8 cellular contexts compared by ENCODE assay signal in the genomic region with DNA sequence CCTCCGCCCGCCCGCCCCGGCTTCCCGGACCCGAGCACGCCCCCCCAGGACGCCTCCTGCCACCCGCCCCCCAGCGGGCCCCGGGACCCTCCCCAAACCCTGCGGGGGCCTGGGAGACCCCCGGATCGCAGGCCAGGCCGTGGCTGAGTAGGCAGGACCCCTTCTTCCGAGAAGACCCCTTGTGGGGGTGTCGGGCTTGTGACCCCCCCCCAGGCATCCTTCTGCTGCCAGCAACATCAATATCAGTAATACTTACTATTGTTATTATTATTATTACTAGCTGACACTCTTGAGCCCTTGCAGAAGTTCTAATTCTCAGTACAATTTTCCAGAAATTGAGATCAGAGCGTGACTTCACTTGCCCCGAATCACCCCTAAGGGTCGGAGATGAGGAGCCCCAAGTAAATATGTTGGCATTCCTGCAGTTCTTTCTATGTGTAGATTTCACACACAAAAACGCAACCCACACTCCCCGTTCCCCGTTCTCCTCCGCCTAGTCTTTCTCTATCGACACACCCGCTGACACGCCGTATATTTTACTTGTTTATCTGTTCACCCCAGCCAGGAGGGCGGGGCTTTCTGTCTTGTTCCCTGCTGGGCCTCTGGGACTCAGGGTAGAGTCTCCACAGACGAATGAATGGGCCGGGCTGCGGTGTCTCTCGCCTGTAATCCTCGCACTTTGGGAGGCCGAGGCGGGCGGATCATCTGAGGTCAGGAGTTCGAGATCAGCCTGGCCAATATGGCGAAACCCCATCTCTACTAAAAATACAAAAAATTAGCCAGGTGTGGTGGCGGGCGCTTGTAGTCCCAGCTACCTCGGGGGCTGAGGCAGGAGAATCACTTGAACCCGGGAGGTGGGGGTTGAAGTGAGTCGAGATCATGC. TPM values are rescaled to one million over a fixed set of nuclear protein-coding genes. Genes with fewer than 3 reads are reported as not detected.
DNase-seq lines count a peak whose midpoint lies in the region; ATAC-seq and TF ChIP-seq lines count a peak whose summit lies in the region.

No MANE protein-coding gene starts in this region.

- H3K27me3 ChIP-seq in Caco-2 (replicated peaks; ENCODE audit: control insufficient read depth, insufficient read depth, low read length), result no peaks in the 10 kb centered on the region
- no peaks in the 10 kb centered on the region for H3K27me3 ChIP-seq in iPS DF 6.9 (ENCODE audit: control insufficient read depth, insufficient read depth, low read length)

- H3K9me3 ChIP-seq in Caco-2 (no peaks in the 10 kb centered on the region), iPS DF 6.9 (ENCODE audit: control insufficient read depth, insufficient read depth, low read length) (no peaks in the 10 kb centered on the region)

- H3K4me3 Mint-ChIP-seq in Caco-2 (ENCODE audit: unreplicated experiment), result peak overlapping the region; percentile 73

- BruUV-seq in Caco-2 (replicated peaks; lab: Mats Ljungman, UMichigan), result no TSS peak

- CTCF ChIA-PET in Caco-2 (lab: Charles Lee), result interaction anchor here (0.7 kb wide), 1 partner anchor 61 kb away, joined by 3 read pairs; no protein-coding TSS in a partner anchor

- H3K4me3 ChIP-seq in Caco-2 (ENCODE audit: low read depth, low read length) (peak overlapping the region; percentile 33), NB4 (ENCODE audit: low read depth, low read length) (no peak overlapping the region), astrocyte of the cerebellum (ENCODE audit: low read depth, low read length) (peak overlapping the region; percentile 30), iPS DF 6.9 (ENCODE audit: low read length) (peak overlapping the region; percentile 38; the same call in 1 of the 2 replicates), skin epidermis (peak overlapping the region in 6 of 7 experiments; percentile 14 to 38 (median 28))

- no peak for TF ChIP-seq POLR2A in NB4 (IDR thresholded peaks at IDR 0.05; ENCODE audit: extremely low read depth, insufficient read length)

- no peak for TF ChIP-seq CTCF in Caco-2 (IDR thresholded peaks at IDR 0.05; ENCODE audit: insufficient read depth in 1 of 2, low read depth in 1 of 2, low read length in 1 of 2, severe bottlenecking in 1 of 2, unreplicated experiment in 1 of 2)
- TF ChIP-seq CTCF in NB4 (IDR thresholded peaks at IDR 0.05; ENCODE audit: low read depth, low read length), result no peak
- TF ChIP-seq CTCF in astrocyte of the cerebellum (IDR thresholded peaks at IDR 0.05; ENCODE audit: low read depth, low read length, missing control alignments), result no peak

- in situ Hi-C loops in astrocyte of the cerebellum (cut with HindIII; ENCODE audit: low sequenced_read_pairs), result no loop called here

- H3K27me3 Mint-ChIP-seq in Caco-2 (ENCODE audit: insufficient read depth, unreplicated experiment), result no peaks in the 10 kb centered on the region

- POLR2A ChIA-PET in Caco-2 (lab: Charles Lee), result no interaction called here

- intact Hi-C loops in Caco-2 (cut with micrococcal nuclease; ENCODE audit: unreplicated experiment), result no loop called here

- peak; percentile 56 to 74 for DNase-seq in Caco-2
- peak; percentile 70 for DNase-seq in NB4 (ENCODE audit: low read depth)
- DNase-seq in SW480 (ENCODE audit: low spot score), result peak; percentile 56
- DNase-seq in astrocyte of the cerebellum (ENCODE audit: low read depth), result peak; percentile 24
- DNase-seq in iPS DF 6.9 (ENCODE audit: low read depth, low spot score), result no peak

- no peaks in the 10 kb centered on the region for H3K4me1 Mint-ChIP-seq in Caco-2 (ENCODE audit: low read depth, unreplicated experiment)

- no CpG with 5 or more reads among the region's 44 CpGs for WGBS in iPS DF 6.9 (ENCODE audit: insufficient coverage, insufficient read length)

- no peaks in the 10 kb centered on the region for H3K9me3 Mint-ChIP-seq in Caco-2 (ENCODE audit: unreplicated experiment)

- H3K36me3 ChIP-seq in Caco-2 (ENCODE audit: control insufficient read depth, insufficient read depth, low read length) (no peaks in the 10 kb centered on the region), iPS DF 6.9 (ENCODE audit: control insufficient read depth, insufficient read depth, low read length) (no peaks in the 10 kb centered on the region)

- H3K36me3 Mint-ChIP-seq in Caco-2 (ENCODE audit: insufficient read depth, unreplicated experiment), result no peaks in the 10 kb centered on the region

- H3K27ac Mint-ChIP-seq in Caco-2 (ENCODE audit: unreplicated experiment), result no peak overlapping the region

- no peaks in the 10 kb centered on the region for H3K4me1 ChIP-seq in Caco-2
- 0 out of 2 replicates have a peak, but pooled peaks cover 2% of the 10 kb centered on the region for H3K4me1 ChIP-seq in iPS DF 6.9 (ENCODE audit: control insufficient read depth, insufficient read depth, low read length)

- H3K27ac ChIP-seq in iPS DF 6.9 (ENCODE audit: low read length) (no peak overlapping the region), skin epidermis (peak overlapping the region in 14 of 21 experiments; percentile 3 to 86 (median 68))

- ATAC-seq in GM21447 (IDR thresholded peaks at IDR 0.05; ENCODE audit: unreplicated experiment), result no peak
- no peak for ATAC-seq in HG03571 (IDR thresholded peaks at IDR 0.05; ENCODE audit: unreplicated experiment)

RNA-seq across cellular contexts. Expression of gene TLE5, which starts 14.7 kb away (rescaled TPM):
- 132 and 144 TPM in 2 replicates for total RNA-seq in Caco-2 (2022)

RNA-seq across cellular contexts. Expression of gene TLE2, which starts 18.5 kb away (rescaled TPM):
- total RNA-seq in Caco-2 (2022), result 29.2 and 31.3 TPM in 2 replicates

RNA-seq across cellular contexts. Expression of gene GNA11, which starts 46.6 kb away (rescaled TPM):
- total RNA-seq in Caco-2 (2022), result 50.0 and 50.7 TPM in 2 replicates
